ENCODE assay signal across 9 cellular contexts in genomic region chr1:68495532-68495931, GRCh38. TPM values are rescaled to one million over a fixed set of nuclear protein-coding genes. Genes with fewer than 3 reads are reported as not detected.
DNase-seq lines count a peak whose midpoint lies in the region; ATAC-seq and TF ChIP-seq lines count a peak whose summit lies in the region.
"Had no signal": no experiment of that assay in that cellular context is flagged by ENCODE, and none has a peak within 500 bp of the region (broad histone marks: within the 10 kb centered on the region; RNA-seq: fewer than 3 reads in every experiment).

No MANE protein-coding gene starts in this region.

- H3K4me2 ChIP-seq in fibroblast of lung (ENCODE audit: extremely low read depth, insufficient read depth, low read length) = peak overlapping the region; percentile 97

- H3K36me3 ChIP-seq in ACC112 (ENCODE audit: insufficient read depth, low read length) (peaks cover 14% of the 10 kb centered on the region), fibroblast of lung (ENCODE audit: control insufficient read depth, insufficient read depth, low read length) (no peaks in the 10 kb centered on the region)

- H3K9ac ChIP-seq in fibroblast of lung (ENCODE audit: insufficient read depth, low read length) = no peak overlapping the region

- H3K79me2 ChIP-seq in ACC112 (ENCODE audit: control insufficient read depth, insufficient read depth, low read length, unreplicated experiment) (peaks cover 51% of the 10 kb centered on the region), fibroblast of lung (ENCODE audit: control insufficient read depth, insufficient read depth, low read length) (peaks cover 40% of the 10 kb centered on the region)

- H3K4me1 ChIP-seq in ACC112 (ENCODE audit: control insufficient read depth, insufficient read depth, low read length, unreplicated experiment) (peaks cover 23% of the 10 kb centered on the region), fibroblast of lung (ENCODE audit: control insufficient read depth, extremely low read depth, insufficient read depth, low read length) (peaks cover 5% of the 10 kb centered on the region)

- no peaks in the 10 kb centered on the region for H3K9me3 Mint-ChIP-seq in endothelial cell (ENCODE audit: unreplicated experiment)

- no peak overlapping the region for H3K27ac ChIP-seq in ACC112 (ENCODE audit: low read depth, low read length)
- no peak overlapping the region for H3K27ac ChIP-seq in fibroblast of lung (ENCODE audit: insufficient read depth, low read length)

- no peaks in the 10 kb centered on the region for H3K36me3 Mint-ChIP-seq in endothelial cell (ENCODE audit: low read depth, unreplicated experiment)

- ATAC-seq in GM21381 (IDR thresholded peaks at IDR 0.05; ENCODE audit: unreplicated experiment) = no peak
- ATAC-seq: right cardiac atrium had no signal

- H3K27me3 ChIP-seq in ACC112 (ENCODE audit: insufficient read depth, low read length) (no peaks in the 10 kb centered on the region), fibroblast of lung (ENCODE audit: control insufficient read depth, insufficient read depth, low read length) (no peaks in the 10 kb centered on the region)

- no peaks in the 10 kb centered on the region for H3K27me3 Mint-ChIP-seq in endothelial cell (ENCODE audit: unreplicated experiment)

- H3K4me3 ChIP-seq in ACC112 (ENCODE audit: low read depth, low read length) (peak overlapping the region; percentile 84), GM12865 (ENCODE audit: low read depth, low read length) (peak overlapping the region; percentile 85), fibroblast of lung (replicated peaks in 1 of 4; ENCODE audit: control extremely low read depth in 1 of 4, insufficient read depth in 1 of 4, low read depth in 3 of 4, low read length in 4 of 4) (peak overlapping the region; percentile 74 to 92 (median 82))

- H3K9me3 ChIP-seq in fibroblast of lung (ENCODE audit: control insufficient read depth, insufficient read depth, low read depth, low read length) = no peaks in the 10 kb centered on the region

- no peak overlapping the region for H3K27ac Mint-ChIP-seq in endothelial cell (ENCODE audit: unreplicated experiment)

- H4K20me1 ChIP-seq in fibroblast of lung (ENCODE audit: control insufficient read depth, extremely low read depth, insufficient read depth, low read length) = no peaks in the 10 kb centered on the region

- DNase-seq in GM12865 (ENCODE audit: low read depth) (no peak), OCI-M1 (lab: John Stamatoyannopoulos, UW) (peak; percentile 77), fibroblast of lung (ENCODE audit: low read depth in 2 of 2) (peak in 1 of 2 donors; percentile 23), globus pallidus (ENCODE audit: low spot score) (no peak), endothelial cell (ENCODE audit: low spot score) (no peak)
- no peak for DNase-seq in stimulated activated CD8-positive, alpha-beta memory T cell treated with anti-CD3 and anti-CD28 coated beads, Interleukin-4, amount 100 ng/mL, for 48 hours
- DNase-seq: right cardiac atrium had no signal

- H3K4me3 Mint-ChIP-seq in endothelial cell (ENCODE audit: unreplicated experiment) = no peak overlapping the region

- H2AFZ ChIP-seq in ACC112 (ENCODE audit: low read length, unreplicated experiment) = peak overlapping the region; percentile 92
- peak overlapping the region; percentile 75 for H2AFZ ChIP-seq in fibroblast of lung (ENCODE audit: low read length)

- TF ChIP-seq CTCF in GM12865 (IDR thresholded peaks at IDR 0.05; ENCODE audit: insufficient read depth, low read depth, low read length, missing control alignments) (no peak), fibroblast of lung (conservative IDR thresholded peaks at IDR 0.05 in 1 of 2, IDR thresholded peaks at IDR 0.05 in 1 of 2; ENCODE audit: low read depth in 1 of 2, low read length in 2 of 2) (no peak), endothelial cell (IDR thresholded peaks at IDR 0.05; ENCODE audit: unreplicated experiment) (no peak)

- no peaks in the 10 kb centered on the region for H3K4me1 Mint-ChIP-seq in endothelial cell (ENCODE audit: unreplicated experiment)

RNA-seq across cellular contexts. Expression of gene DEPDC1, which starts 1.4 kb away (rescaled TPM):
- total RNA-seq in fibroblast of lung (1.0 and 8.8 TPM in 2 replicates), endothelial cell (ENCODE audit: unreplicated experiment) (4.6 TPM)
- 8.0 and 24.4 TPM in 2 replicates for polyA plus RNA-seq in fibroblast of lung
- polyA plus RNA-seq in fibroblast of lung (2012) = 4.1 and 12.4 TPM in 2 replicates
- polyA minus RNA-seq in fibroblast of lung (ENCODE audit: low replicate concordance) = 0.08 and 1.1 TPM in 2 replicates

RNA-seq across cellular contexts. Expression of gene RPE65, which starts 45.8 kb away (rescaled TPM):
- total RNA-seq in fibroblast of lung = not detected in 2 replicates
- not detected in 2 replicates for polyA plus RNA-seq in fibroblast of lung
- not detected in 2 replicates for polyA plus RNA-seq in fibroblast of lung (2012)
- polyA minus RNA-seq in fibroblast of lung (ENCODE audit: low replicate concordance) = not detected in 2 replicates
- total RNA-seq in endothelial cell (ENCODE audit: unreplicated experiment) = not detected
- total RNA-seq: right cardiac atrium had no signal
